Comparison of ENCODE assay signal across 1 cellular context in genomic region chr2:112275314-112275886, GRCh38.
TF ChIP-seq lines count a peak whose summit lies in the region.

A gene with protein sequence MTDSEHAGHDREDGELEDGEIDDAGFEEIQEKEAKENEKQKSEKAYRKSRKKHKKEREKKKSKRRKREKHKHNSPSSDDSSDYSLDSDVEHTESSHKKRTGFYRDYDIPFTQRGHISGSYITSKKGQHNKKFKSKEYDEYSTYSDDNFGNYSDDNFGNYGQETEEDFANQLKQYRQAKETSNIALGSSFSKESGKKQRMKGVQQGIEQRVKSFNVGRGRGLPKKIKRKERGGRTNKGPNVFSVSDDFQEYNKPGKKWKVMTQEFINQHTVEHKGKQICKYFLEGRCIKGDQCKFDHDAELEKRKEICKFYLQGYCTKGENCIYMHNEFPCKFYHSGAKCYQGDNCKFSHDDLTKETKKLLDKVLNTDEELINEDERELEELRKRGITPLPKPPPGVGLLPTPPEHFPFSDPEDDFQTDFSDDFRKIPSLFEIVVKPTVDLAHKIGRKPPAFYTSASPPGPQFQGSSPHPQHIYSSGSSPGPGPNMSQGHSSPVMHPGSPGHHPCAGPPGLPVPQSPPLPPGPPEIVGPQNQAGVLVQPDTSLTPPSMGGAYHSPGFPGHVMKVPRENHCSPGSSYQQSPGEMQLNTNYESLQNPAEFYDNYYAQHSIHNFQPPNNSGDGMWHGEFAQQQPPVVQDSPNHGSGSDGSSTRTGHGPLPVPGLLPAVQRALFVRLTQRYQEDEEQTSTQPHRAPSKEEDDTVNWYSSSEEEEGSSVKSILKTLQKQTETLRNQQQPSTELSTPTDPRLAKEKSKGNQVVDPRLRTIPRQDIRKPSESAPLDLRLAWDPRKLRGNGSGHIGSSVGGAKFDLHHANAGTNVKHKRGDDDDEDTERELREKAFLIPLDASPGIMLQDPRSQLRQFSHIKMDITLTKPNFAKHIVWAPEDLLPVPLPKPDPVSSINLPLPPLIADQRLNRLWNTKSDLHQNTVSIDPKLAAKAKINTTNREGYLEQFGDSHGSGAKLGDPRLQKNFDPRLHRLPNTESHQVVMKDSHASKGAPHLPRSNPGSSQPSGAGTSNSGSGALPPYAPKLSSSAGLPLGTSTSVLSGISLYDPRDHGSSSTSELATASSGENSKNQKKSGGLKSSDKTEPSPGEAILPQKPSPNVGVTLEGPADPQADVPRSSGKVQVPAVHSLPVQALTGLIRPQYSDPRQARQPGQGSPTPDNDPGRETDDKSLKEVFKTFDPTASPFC (plus strand): TSS chr2:112275597. CDS start chr2:112275995, 398 bp downstream.

TF ChIP-seq in GM12878, 131 proteins besides CTCF, POLR2A, EP300 and RAD21 (continued from another document and continues in another):
- TF ChIP-seq, protein P1, sequence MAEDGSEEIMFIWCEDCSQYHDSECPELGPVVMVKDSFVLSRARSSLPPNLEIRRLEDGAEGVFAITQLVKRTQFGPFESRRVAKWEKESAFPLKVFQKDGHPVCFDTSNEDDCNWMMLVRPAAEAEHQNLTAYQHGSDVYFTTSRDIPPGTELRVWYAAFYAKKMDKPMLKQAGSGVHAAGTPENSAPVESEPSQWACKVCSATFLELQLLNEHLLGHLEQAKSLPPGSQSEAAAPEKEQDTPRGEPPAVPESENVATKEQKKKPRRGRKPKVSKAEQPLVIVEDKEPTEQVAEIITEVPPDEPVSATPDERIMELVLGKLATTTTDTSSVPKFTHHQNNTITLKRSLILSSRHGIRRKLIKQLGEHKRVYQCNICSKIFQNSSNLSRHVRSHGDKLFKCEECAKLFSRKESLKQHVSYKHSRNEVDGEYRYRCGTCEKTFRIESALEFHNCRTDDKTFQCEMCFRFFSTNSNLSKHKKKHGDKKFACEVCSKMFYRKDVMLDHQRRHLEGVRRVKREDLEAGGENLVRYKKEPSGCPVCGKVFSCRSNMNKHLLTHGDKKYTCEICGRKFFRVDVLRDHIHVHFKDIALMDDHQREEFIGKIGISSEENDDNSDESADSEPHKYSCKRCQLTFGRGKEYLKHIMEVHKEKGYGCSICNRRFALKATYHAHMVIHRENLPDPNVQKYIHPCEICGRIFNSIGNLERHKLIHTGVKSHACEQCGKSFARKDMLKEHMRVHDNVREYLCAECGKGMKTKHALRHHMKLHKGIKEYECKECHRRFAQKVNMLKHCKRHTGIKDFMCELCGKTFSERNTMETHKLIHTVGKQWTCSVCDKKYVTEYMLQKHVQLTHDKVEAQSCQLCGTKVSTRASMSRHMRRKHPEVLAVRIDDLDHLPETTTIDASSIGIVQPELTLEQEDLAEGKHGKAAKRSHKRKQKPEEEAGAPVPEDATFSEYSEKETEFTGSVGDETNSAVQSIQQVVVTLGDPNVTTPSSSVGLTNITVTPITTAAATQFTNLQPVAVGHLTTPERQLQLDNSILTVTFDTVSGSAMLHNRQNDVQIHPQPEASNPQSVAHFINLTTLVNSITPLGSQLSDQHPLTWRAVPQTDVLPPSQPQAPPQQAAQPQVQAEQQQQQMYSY (CRISPR knock-in tag; IDR thresholded peaks at IDR 0.05), result no peak
- TF ChIP-seq HSF1 (IDR thresholded peaks at IDR 0.05; ENCODE audit: low read depth, low read length) (no peak), MLLT1 (IDR thresholded peaks at IDR 0.05) (peak; percentile 95), MEF2B (IDR thresholded peaks at IDR 0.05; ENCODE audit: partially characterized antibody, poor library complexity, severe bottlenecking) (peak; percentile 68), TBL1XR1 (IDR thresholded peaks at IDR 0.05; ENCODE audit: low read depth, low read length) (peak; percentile 58; the same call in 1 of the 2 replicates), RELA (IDR thresholded peaks at IDR 0.05; ENCODE audit: borderline replicate concordance, partially characterized antibody) (peak; percentile 62), RFX5 (IDR thresholded peaks at IDR 0.05; ENCODE audit: low read depth, low read length) (peak; percentile 51; the same call in 1 of the 2 replicates), CHD1 (IDR thresholded peaks at IDR 0.05; ENCODE audit: low read depth, low read length) (0 out of 2 replicates have a peak, but pooled peaks have one; percentile 19), RCOR1 (conservative IDR thresholded peaks at IDR 0.05; ENCODE audit: low read depth, low read length) (0 out of 2 replicates have a peak, but pooled peaks have one; percentile 48), LARP7 (IDR thresholded peaks at IDR 0.05) (peak; percentile 90), MEF2A (IDR thresholded peaks at IDR 0.05; ENCODE audit: insufficient read depth, low read depth, low read length) (peak; percentile 57; the same call in 1 of the 2 replicates), BHLHE40 (IDR thresholded peaks at IDR 0.05; ENCODE audit: borderline replicate concordance in 1 of 2, low read depth in 2 of 2, low read length in 1 of 2) (peak; percentile 56 to 87; a peak in 3 of 4 replicates), CEBPZ (IDR thresholded peaks at IDR 0.05; ENCODE audit: low read depth, low read length) (no peak), E2F4 (IDR thresholded peaks at IDR 0.05; ENCODE audit: low read depth, low read length) (no peak), ATF7 (IDR thresholded peaks at IDR 0.05; ENCODE audit: low read depth) (no peak), CUX1 (IDR thresholded peaks at IDR 0.05; ENCODE audit: insufficient replicate concordance, low read depth, low read length) (no peak), POLR2AphosphoS2 (IDR thresholded peaks at IDR 0.05; ENCODE audit: low read depth, low read length) (peak; percentile 90), SREBF2 (IDR thresholded peaks at IDR 0.05; ENCODE audit: low read length) (no peak), ETV6 (conservative IDR thresholded peaks at IDR 0.05 in 1 of 2, IDR thresholded peaks at IDR 0.05 in 1 of 2; ENCODE audit: borderline replicate concordance in 1 of 2, low read depth in 1 of 2) (peak in 1 of 2 experiments; percentile 11; a peak in 1 of 4 replicates), NR2F1 (conservative IDR thresholded peaks at IDR 0.05) (peak; percentile 87), NFYA (IDR thresholded peaks at IDR 0.05; ENCODE audit: borderline replicate concordance, low read depth, low read length) (peak; percentile 41; the same call in 1 of the 2 replicates), SMARCA5 (IDR thresholded peaks at IDR 0.05) (peak; percentile 95), ASH2L (IDR thresholded peaks at IDR 0.05; ENCODE audit: borderline replicate concordance, low read depth) (no peak; the same call in 1 of the 2 replicates)
- TF ChIP-seq, protein P2, sequence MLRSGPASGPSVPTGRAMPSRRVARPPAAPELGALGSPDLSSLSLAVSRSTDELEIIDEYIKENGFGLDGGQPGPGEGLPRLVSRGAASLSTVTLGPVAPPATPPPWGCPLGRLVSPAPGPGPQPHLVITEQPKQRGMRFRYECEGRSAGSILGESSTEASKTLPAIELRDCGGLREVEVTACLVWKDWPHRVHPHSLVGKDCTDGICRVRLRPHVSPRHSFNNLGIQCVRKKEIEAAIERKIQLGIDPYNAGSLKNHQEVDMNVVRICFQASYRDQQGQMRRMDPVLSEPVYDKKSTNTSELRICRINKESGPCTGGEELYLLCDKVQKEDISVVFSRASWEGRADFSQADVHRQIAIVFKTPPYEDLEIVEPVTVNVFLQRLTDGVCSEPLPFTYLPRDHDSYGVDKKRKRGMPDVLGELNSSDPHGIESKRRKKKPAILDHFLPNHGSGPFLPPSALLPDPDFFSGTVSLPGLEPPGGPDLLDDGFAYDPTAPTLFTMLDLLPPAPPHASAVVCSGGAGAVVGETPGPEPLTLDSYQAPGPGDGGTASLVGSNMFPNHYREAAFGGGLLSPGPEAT (IDR thresholded peaks at IDR 0.05; ENCODE audit: low read depth), result peak; percentile 95
- TF ChIP-seq, protein P3, sequence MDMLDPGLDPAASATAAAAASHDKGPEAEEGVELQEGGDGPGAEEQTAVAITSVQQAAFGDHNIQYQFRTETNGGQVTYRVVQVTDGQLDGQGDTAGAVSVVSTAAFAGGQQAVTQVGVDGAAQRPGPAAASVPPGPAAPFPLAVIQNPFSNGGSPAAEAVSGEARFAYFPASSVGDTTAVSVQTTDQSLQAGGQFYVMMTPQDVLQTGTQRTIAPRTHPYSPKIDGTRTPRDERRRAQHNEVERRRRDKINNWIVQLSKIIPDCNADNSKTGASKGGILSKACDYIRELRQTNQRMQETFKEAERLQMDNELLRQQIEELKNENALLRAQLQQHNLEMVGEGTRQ (IDR thresholded peaks at IDR 0.05; ENCODE audit: borderline replicate concordance, low read depth, low read length), result no peak
